Comparison of ENCODE assay signal across 22 cellular contexts in genomic region chr2:44192646-44193045, GRCh38.
"Had no signal": no experiment of that assay in that cellular context is flagged by ENCODE, and none has a peak within 500 bp of the region (broad histone marks: within the 10 kb centered on the region; RNA-seq: fewer than 3 reads in every experiment).

No MANE protein-coding gene starts in this region.

- H3K4me3 ChIP-seq: esophagus muscularis mucosa, gastrocnemius medialis, pancreas, psoas muscle, right atrium auricular region, thyroid gland had no signal

- H3K36me3 ChIP-seq: pancreas, right atrium auricular region, thyroid gland had no signal

- H3K27me3 Mint-ChIP-seq: central memory CD8-positive, alpha-beta T cell had no signal

- ATAC-seq: gastrocnemius medialis, psoas muscle had no signal

- H3K4me1 ChIP-seq: thyroid gland had no signal

- H3K27ac Mint-ChIP-seq: nephron; T-helper 2 cell treated with Interferon-gamma antibody and Interleukin-4, amounts not matched to agents 5 μg/mL and 100 μg/mL, for 36 hours had no signal

- H3K27me3 ChIP-seq: esophagus muscularis mucosa, gastrocnemius medialis, pancreas, right atrium auricular region, thyroid gland had no signal

- H3K9me3 ChIP-seq: esophagus muscularis mucosa, gastrocnemius medialis, pancreas, psoas muscle, right atrium auricular region, thyroid gland had no signal

- DNase-seq: activated CD4-positive, CD25-positive, alpha-beta regulatory T cell treated with anti-CD3 and anti-CD28 coated beads, Interleukin-2, amount 50 U/mL, for 72 hours; activated effector memory CD4-positive, alpha-beta T cell treated with Interleukin-2 at 50 U/mL for 16 hours; activated naive CD4-positive, alpha-beta T cell treated with anti-CD3 and anti-CD28 coated beads, Interleukin-2, amount 50 U/mL, for 16 hours; activated T-cell treated with anti-CD3 and anti-CD28 coated beads, Interleukin-2, amount 50 U/mL, for 1 hour; gastrocnemius medialis; hippocampal formation; kidney glomerular epithelial cell; midbrain; pancreas; psoas muscle; stimulated activated CD4-positive, alpha-beta T cell treated with anti-CD3 and anti-CD28 coated beads, Interleukin-4, amount 100 ng/mL, for 24 hours; stimulated activated naive CD4-positive, alpha-beta T cell treated with Interleukin-2 at 50 U/mL for 16 hours; substantia nigra; thyroid gland had no signal

- H3K9me3 Mint-ChIP-seq: central memory CD8-positive, alpha-beta T cell; nephron; T-helper 2 cell treated with Interferon-gamma antibody and Interleukin-4, amounts not matched to agents 5 μg/mL and 100 μg/mL, for 36 hours had no signal

- FAIRE-seq: astrocyte, colon, pancreas had no signal

- H3K4me3 Mint-ChIP-seq: nephron; T-helper 2 cell treated with Interferon-gamma antibody and Interleukin-4, amounts not matched to agents 5 μg/mL and 100 μg/mL, for 36 hours had no signal

- H3K27ac ChIP-seq: esophagus muscularis mucosa, gastrocnemius medialis, pancreas, psoas muscle, right atrium auricular region, thyroid gland, VCaP had no signal
